In genomic region chr17:46286764-46287221, GRCh38 we compare ENCODE assay signal across 8 cellular contexts. TPM values are rescaled to one million over a fixed set of nuclear protein-coding genes. Genes with fewer than 3 reads are reported as not detected.
DNase-seq lines count a peak whose midpoint lies in the region; ATAC-seq, FAIRE-seq and TF ChIP-seq lines count a peak whose summit lies in the region.
"Not testable (repeated sequence)": the region's sequence is repeated elsewhere in the genome, so short reads cannot be mapped to it uniquely, and the experiment has no call there.

No MANE protein-coding gene starts in this region.

- peak; percentile 40 for ATAC-seq in stimulated activated naive CD8-positive, alpha-beta T cell treated with anti-CD3 and anti-CD28 coated beads, Interleukin-15, Interleukin-2, amounts not matched to agents 100 U/mL and 50 U/mL, for 24 hours

- H3K4me3 ChIP-seq in ascending aorta, result not testable (repeated sequence)

- DNase-seq in DMS 273 treated with DMSO at 0.1 percent for 48 hours (lab: John Stamatoyannopoulos, UW) (peak; percentile 77), HTR-8/SVneo (ENCODE audit: insufficient read length, low spot score) (peak; percentile 44), NCI-H510A treated with DMSO at 0.1 percent for 48 hours (lab: John Stamatoyannopoulos, UW) (peak; percentile 94), T1000 (lab: John Stamatoyannopoulos, UW) (peak; percentile 57), globus pallidus (ENCODE audit: low spot score) (peak; percentile 84), nephron progenitor cell (peak; percentile 69)
- not testable (repeated sequence) for DNase-seq in ascending aorta (ENCODE audit: low spot score in 2 of 2)
- DNase-seq in stimulated activated naive CD8-positive, alpha-beta T cell treated with anti-CD3 and anti-CD28 coated beads, Interleukin-15, Interleukin-2, amounts not matched to agents 100 U/mL and 50 U/mL, for 24 hours, result peak; percentile 69

- not testable (repeated sequence) for H3K27ac Mint-ChIP-seq in nephron progenitor cell

- not testable (repeated sequence) for H3K27ac ChIP-seq in ascending aorta

- not testable (repeated sequence) for H3K36me3 Mint-ChIP-seq in nephron progenitor cell (ENCODE audit: low read depth)

- not testable (repeated sequence) for H3K4me1 ChIP-seq in ascending aorta

- H3K4me3 Mint-ChIP-seq in nephron progenitor cell, result not testable (repeated sequence)

- TF ChIP-seq CTCF in ascending aorta (IDR thresholded peaks at IDR 0.05) (peak; percentile 51 to 67 (median 65)), nephron progenitor cell (IDR thresholded peaks at IDR 0.05) (peak; percentile 87)

- intact Hi-C loops in ascending aorta (cut with DNase I), result loop anchor here (10.0 kb wide), 1 partner anchor 282 kb away; no protein-coding TSS in a partner anchor

- H3K36me3 ChIP-seq in ascending aorta, result not testable (repeated sequence)

- peaks cover 21% of the 10 kb centered on the region for H3K4me1 Mint-ChIP-seq in nephron progenitor cell

- FAIRE-seq in HTR-8/SVneo (lab: Jason Lieb, UNC), result not testable (repeated sequence)

- H3K9me3 Mint-ChIP-seq in nephron progenitor cell, result not testable (repeated sequence)

- H3K27me3 ChIP-seq in ascending aorta, result not testable (repeated sequence)

- H3K9me3 ChIP-seq in ascending aorta, result not testable (repeated sequence)

- peaks cover 24% of the 10 kb centered on the region for H3K27me3 Mint-ChIP-seq in nephron progenitor cell (ENCODE audit: low read depth, poor library complexity)

RNA-seq across cellular contexts. Expression of gene LRRC37A, which starts 8.1 kb away (rescaled TPM):
- not detected for total RNA-seq in ascending aorta
